11 cellular contexts compared by ENCODE assay signal in genomic region chr1:6464514-6464836, GRCh38. TPM values are rescaled to one million over a fixed set of nuclear protein-coding genes. Genes with fewer than 3 reads are reported as not detected.
DNase-seq lines count a peak whose midpoint lies in the region; ATAC-seq, FAIRE-seq and TF ChIP-seq lines count a peak whose summit lies in the region.
"Had no signal": no experiment of that assay in that cellular context is flagged by ENCODE, and none has a peak within 500 bp of the region (broad histone marks: within the 10 kb centered on the region; RNA-seq: fewer than 3 reads in every experiment).

No MANE protein-coding gene starts in this region.

- in situ Hi-C loops in ACHN (cut with HindIII; ENCODE audit: low pct_ligation_motif_present, low pct_unique_long_range_greater_than_20kb, low sequenced_read_pairs) = no loop called here

- H3K4me1 Mint-ChIP-seq in activated T-cell treated with anti-CD3 and anti-CD28 coated beads, Interleukin-2, amount 50 U/mL, for 24 hours (ENCODE audit: low read depth) = peaks cover 53% of the 10 kb centered on the region
- H3K4me1 Mint-ChIP-seq in HFFc6 (ENCODE audit: low read depth) = no peaks in the 10 kb centered on the region

- no peaks in the 10 kb centered on the region for H3K27me3 ChIP-seq in MG63

- no peak overlapping the region for H3K27ac ChIP-seq in kidney (ENCODE audit: low read depth in 2 of 2, low read length in 2 of 2)

- H3K4me1 ChIP-seq in kidney (ENCODE audit: control insufficient read depth in 1 of 2, insufficient read depth in 1 of 2, low read depth in 1 of 2, low read length in 2 of 2) = no peaks in the 10 kb centered on the region

- FAIRE-seq in kidney (lab: Jason Lieb, UNC) = no peak

- H3K9me3 ChIP-seq in MG63 (no peaks in the 10 kb centered on the region), kidney (ENCODE audit: control insufficient read depth in 1 of 2, low read length in 2 of 2) (no peaks in the 10 kb centered on the region)

- peak; percentile 27 for TF ChIP-seq CTCF in kidney (IDR thresholded peaks at IDR 0.05; ENCODE audit: borderline replicate concordance, extremely low read depth, insufficient read depth)
- no peak for TF ChIP-seq CTCF in HFFc6 (IDR thresholded peaks at IDR 0.05)

- peak; percentile 38 for DNase-seq in ACHN
- DNase-seq in MG63 = peak; percentile 67
- peak; percentile 68 for DNase-seq in activated T-cell treated with anti-CD3 and anti-CD28 coated beads, Interleukin-2, amount 50 U/mL, for 24 hours
- DNase-seq in kidney = peak; percentile 75
- DNase-seq in activated gamma-delta T cell treated with Interleukin-2 at 50 U/mL for 16 hours = no peak
- no peak for DNase-seq in retina
- no peak for DNase-seq in HFFc6
- DNase-seq: COR-L47, glutamatergic neuron, SHP77 had no signal

- intact Hi-C loops in kidney (cut with DNase I) = no loop called here

- peak overlapping the region; percentile 94 for H3K4me3 Mint-ChIP-seq in activated T-cell treated with anti-CD3 and anti-CD28 coated beads, Interleukin-2, amount 50 U/mL, for 24 hours
- no peak overlapping the region for H3K4me3 Mint-ChIP-seq in HFFc6

- peak overlapping the region; percentile 92 for H3K27ac Mint-ChIP-seq in activated T-cell treated with anti-CD3 and anti-CD28 coated beads, Interleukin-2, amount 50 U/mL, for 24 hours
- H3K27ac Mint-ChIP-seq in HFFc6 = no peak overlapping the region

- no peaks in the 10 kb centered on the region for H3K36me3 ChIP-seq in MG63
- H3K36me3 ChIP-seq in kidney (ENCODE audit: control insufficient read depth in 1 of 2, insufficient read depth in 2 of 2, low read length in 2 of 2) = no peaks in the 10 kb centered on the region

- no peaks in the 10 kb centered on the region for H3K27me3 Mint-ChIP-seq in activated T-cell treated with anti-CD3 and anti-CD28 coated beads, Interleukin-2, amount 50 U/mL, for 24 hours
- H3K27me3 Mint-ChIP-seq in HFFc6 (ENCODE audit: insufficient read depth) = peaks cover 11% of the 10 kb centered on the region

- H3K4me3 ChIP-seq in MG63 (no peak overlapping the region), kidney (ENCODE audit: low read length in 2 of 2) (no peak overlapping the region)

- no peak overlapping the region for H3K9ac ChIP-seq in kidney (ENCODE audit: low read length in 2 of 2)

- ATAC-seq in HG02885 (IDR thresholded peaks at IDR 0.05; ENCODE audit: poor library complexity, unreplicated experiment) = no peak

- peaks cover 46% of the 10 kb centered on the region for H3K36me3 Mint-ChIP-seq in activated T-cell treated with anti-CD3 and anti-CD28 coated beads, Interleukin-2, amount 50 U/mL, for 24 hours (ENCODE audit: low read depth)
- peaks cover 7% of the 10 kb centered on the region for H3K36me3 Mint-ChIP-seq in HFFc6 (ENCODE audit: low read depth)

- H3K9me3 Mint-ChIP-seq in activated T-cell treated with anti-CD3 and anti-CD28 coated beads, Interleukin-2, amount 50 U/mL, for 24 hours = no peaks in the 10 kb centered on the region
- no peaks in the 10 kb centered on the region for H3K9me3 Mint-ChIP-seq in HFFc6

RNA-seq across cellular contexts. Expression of gene TNFRSF25, which starts 1.5 kb away (rescaled TPM):
- 0.63 TPM in 1 of 2 replicates, not detected in the other for total RNA-seq in MG63 (2014; rRNA removed; shearing (Covaris generic); ENCODE audit: low replicate concordance)
- 13.8 TPM for total RNA-seq in kidney
- polyA plus RNA-seq in kidney (ENCODE audit: insufficient read depth, low read depth, low replicate concordance) = 7.6 TPM
- total RNA-seq in HFFc6 (2021; fragmentation: NEBNext Ultra II Directional; extraction: Animal tissue kit (Norgen Biotek cat#: 25700)) = 1 to 10 TPM; 1.8 to 3.2 (median 2.7) TPM

RNA-seq across cellular contexts. Expression of gene PLEKHG5, which starts 27.0 kb away (rescaled TPM):
- 0.02 and 1.2 TPM in 2 replicates for total RNA-seq in MG63 (2014; rRNA removed; shearing (Covaris generic); ENCODE audit: low replicate concordance)
- total RNA-seq in kidney = 14.0 TPM
- polyA plus RNA-seq in kidney (ENCODE audit: insufficient read depth, low read depth, low replicate concordance) = 4.4 TPM
- 1 to 10 TPM; 6.4 to 7.2 (median 6.6) TPM for total RNA-seq in HFFc6 (2021; fragmentation: NEBNext Ultra II Directional; extraction: Animal tissue kit (Norgen Biotek cat#: 25700))

RNA-seq across cellular contexts. Expression of gene ESPN, which starts 39.9 kb away (rescaled TPM):
- not detected in 2 replicates for total RNA-seq in MG63 (2014; rRNA removed; shearing (Covaris generic); ENCODE audit: low replicate concordance)
- total RNA-seq in kidney = 14.2 TPM
- polyA plus RNA-seq in kidney (ENCODE audit: insufficient read depth, low read depth, low replicate concordance) = 112 TPM
- not detected for total RNA-seq in HFFc6 (2021; fragmentation: NEBNext Ultra II Directional; extraction: Animal tissue kit (Norgen Biotek cat#: 25700))

RNA-seq across cellular contexts. Expression of gene HES2, which starts 44.8 kb away (rescaled TPM):
- total RNA-seq in MG63 (2014; rRNA removed; shearing (Covaris generic); ENCODE audit: low replicate concordance) = 0.59 TPM in 1 of 2 replicates, not detected in the other
- total RNA-seq in kidney = 1.3 TPM
- 1.6 TPM for polyA plus RNA-seq in kidney (ENCODE audit: insufficient read depth, low read depth, low replicate concordance)
- under 1 TPM in 4 of 6 experiments, not detected in 2; 0.14 to 0.35 (median 0.30) TPM for total RNA-seq in HFFc6 (2021; fragmentation: NEBNext Ultra II Directional; extraction: Animal tissue kit (Norgen Biotek cat#: 25700))

Comparison
In these comparisons a context has a peak if more than half of its experiments do, and no peak if none do; other contexts are left out.
1. DNase-seq: peak in ACHN (single experiment), MG63 (single experiment), activated T-cell treated with anti-CD3 and anti-CD28 coated beads, Interleukin-2, amount 50 U/mL, for 24 hours (single experiment) and kidney (single experiment); none in activated gamma-delta T cell treated with Interleukin-2 at 50 U/mL for 16 hours (single experiment), retina (single experiment) and HFFc6 (single experiment).
2. RNA of gene ESPN, which starts 39.9 kb away (total RNA-seq): 14.2 TPM in kidney (single experiment); not detected in HFFc6 and not detected in MG63; every median in the first group is over 10 times any median in the second.